Comparison of ENCODE assay signal across 32 cellular contexts in the genomic region with DNA sequence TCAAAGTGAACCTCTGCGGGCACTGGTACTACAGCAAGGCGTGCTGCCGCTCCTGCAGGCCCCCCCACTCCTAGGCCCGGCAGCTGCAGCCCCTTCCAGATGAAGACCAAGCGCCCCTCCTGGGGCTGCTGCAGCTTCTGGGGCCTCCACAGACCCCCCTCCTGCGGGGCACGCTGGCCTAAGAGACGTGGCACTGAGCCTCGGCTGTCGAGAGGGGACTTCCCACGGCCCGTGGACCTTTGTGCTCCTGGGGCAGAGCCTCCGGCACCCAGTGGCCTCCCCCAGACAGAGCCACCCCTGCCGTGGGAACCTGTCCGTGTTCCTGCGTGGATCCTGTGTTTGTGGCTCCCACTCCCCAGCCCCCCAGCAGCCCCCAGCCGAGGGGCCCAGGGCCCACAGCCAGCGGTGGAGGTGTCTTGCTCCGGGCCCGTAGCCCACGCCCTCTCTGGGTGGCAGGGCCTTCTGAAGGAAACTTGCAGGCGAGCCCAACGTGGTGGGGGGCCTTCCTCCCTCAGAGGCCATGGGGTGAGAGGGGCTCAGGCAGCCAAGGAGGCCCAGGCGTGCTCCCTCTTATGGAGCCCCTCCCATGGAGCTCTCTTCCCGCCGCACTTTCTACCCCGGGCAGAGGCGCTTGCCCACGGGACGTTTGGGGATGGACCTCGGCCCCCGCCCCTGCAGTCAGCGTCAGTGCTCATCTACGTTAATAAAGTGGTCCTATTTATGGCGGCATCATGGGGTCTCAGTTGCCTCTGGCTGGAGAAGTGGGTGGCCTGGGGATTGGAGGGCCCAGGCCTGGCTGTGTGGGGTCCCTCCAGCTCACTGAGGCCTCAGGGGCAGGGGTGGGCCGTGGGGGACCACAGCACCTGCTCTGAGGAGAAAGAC. TPM values are rescaled to one million over a fixed set of nuclear protein-coding genes. Genes with fewer than 3 reads are reported as not detected.
"Had no signal": no experiment of that assay in that cellular context is flagged by ENCODE, and none has a peak within 500 bp of the region (broad histone marks: within the 10 kb centered on the region; RNA-seq: fewer than 3 reads in every experiment).

No MANE protein-coding gene starts in this region.

- H3K27me3 ChIP-seq: testis, upper lobe of left lung had no signal

- H3K79me2 ChIP-seq: parathyroid adenoma had no signal

- H3K9ac ChIP-seq: parathyroid adenoma had no signal

- FAIRE-seq: endometrium, islet of Langerhans, urothelium cell line had no signal

- H3K9me3 Mint-ChIP-seq: effector memory CD8-positive, alpha-beta T cell; natural killer cell; stimulated activated effector memory CD8-positive, alpha-beta T cell treated with anti-CD3 and anti-CD28 coated beads, Interleukin-12 subunit alpha, Interleukin-12 subunit beta, amount 100 ng/mL, for 72 hours had no signal

- DNase-seq: cortex of kidney; effector memory CD8-positive, alpha-beta T cell; erythroblast; esophagus squamous epithelium; foreskin melanocyte; glutamatergic neuron; heart right ventricle; hippocampal formation; left colon; left ventricle myocardium inferior; lower lobe of right lung; natural killer cell; sigmoid colon; stimulated activated CD4-positive, alpha-beta T cell treated with anti-CD3 and anti-CD28 coated beads, Interleukin-2, amount 100 ng/mL, for 24 hours; stimulated activated CD4-positive, alpha-beta T cell treated with anti-CD3 and anti-CD28 coated beads, Interleukin-4, amount 100 ng/mL, for 24 hours; stimulated activated naive CD8-positive, alpha-beta T cell treated with anti-CD3 and anti-CD28 coated beads, Interleukin-15, Interleukin-2, amounts not matched to agents 100 U/mL and 50 U/mL, for 24 hours; substantia nigra; testis had no signal

- H3K9me3 ChIP-seq: esophagus squamous epithelium, heart right ventricle, left ventricle myocardium inferior, lower lobe of right lung, sigmoid colon, testis, tibial nerve, upper lobe of left lung had no signal

- H3K27ac ChIP-seq: esophagus squamous epithelium, heart right ventricle, left ventricle myocardium inferior, lower lobe of right lung, parathyroid adenoma, sigmoid colon, testis, tibial nerve, upper lobe of left lung had no signal

- H3K27ac Mint-ChIP-seq: effector memory CD8-positive, alpha-beta T cell; natural killer cell; progenitor cell of endocrine pancreas; stimulated activated effector memory CD8-positive, alpha-beta T cell treated with anti-CD3 and anti-CD28 coated beads, Interleukin-12 subunit alpha, Interleukin-12 subunit beta, amount 100 ng/mL, for 72 hours had no signal

- H2AFZ ChIP-seq: parathyroid adenoma had no signal

- H3K36me3 ChIP-seq: esophagus squamous epithelium, left ventricle myocardium inferior, sigmoid colon, tibial nerve had no signal

- H3K4me3 Mint-ChIP-seq: effector memory CD8-positive, alpha-beta T cell; natural killer cell; stimulated activated effector memory CD8-positive, alpha-beta T cell treated with anti-CD3 and anti-CD28 coated beads, Interleukin-12 subunit alpha, Interleukin-12 subunit beta, amount 100 ng/mL, for 72 hours had no signal

- H3K4me3 ChIP-seq: esophagus squamous epithelium, heart right ventricle, left ventricle myocardium inferior, lower lobe of right lung, sigmoid colon, testis, tibial nerve, upper lobe of left lung had no signal

- ATAC-seq: effector memory CD8-positive, alpha-beta T cell; heart right ventricle; left colon; lower lobe of right lung; natural killer cell; stimulated activated effector memory CD8-positive, alpha-beta T cell treated with anti-CD3 and anti-CD28 coated beads, Interleukin-12 subunit alpha, Interleukin-12 subunit beta, amount 100 ng/mL, for 72 hours had no signal

- H3K4me1 ChIP-seq: parathyroid adenoma had no signal

- H3K36me3 Mint-ChIP-seq: natural killer cell; stimulated activated effector memory CD8-positive, alpha-beta T cell treated with anti-CD3 and anti-CD28 coated beads, Interleukin-12 subunit alpha, Interleukin-12 subunit beta, amount 100 ng/mL, for 72 hours had no signal

RNA-seq across cellular contexts. Expression of a gene that starts 34.2 kb away (rescaled TPM):
- total RNA-seq: dermis microvascular lymphatic vessel endothelial cell, esophagus squamous epithelium, heart right ventricle, kidney epithelial cell, left ventricle myocardium inferior, lower lobe of right lung, mononuclear cell, natural killer cell, osteoblast, progenitor cell of endocrine pancreas, skeletal muscle tissue, upper lobe of left lung had no signal

RNA-seq across cellular contexts. Expression of a gene that starts 40.5 kb away (rescaled TPM):
- total RNA-seq: natural killer cell had no signal

RNA-seq across cellular contexts. Expression of a gene that starts 50.3 kb away (rescaled TPM):
- total RNA-seq: dermis microvascular lymphatic vessel endothelial cell, esophagus squamous epithelium, heart right ventricle, kidney epithelial cell, left colon, left ventricle myocardium inferior, lower lobe of right lung, mononuclear cell, natural killer cell, osteoblast, progenitor cell of endocrine pancreas, sigmoid colon, testis, upper lobe of left lung had no signal
- polyA plus RNA-seq: heart right ventricle, neural cell, sigmoid colon had no signal
